Comparison of ENCODE assay signal across 16 cellular contexts in genomic region chr1:15704526-15705183, GRCh38. TPM values are rescaled to one million over a fixed set of nuclear protein-coding genes. Genes with fewer than 3 reads are reported as not detected.
DNase-seq lines count a peak whose midpoint lies in the region; ATAC-seq and TF ChIP-seq lines count a peak whose summit lies in the region.
"Had no signal": no experiment of that assay in that cellular context is flagged by ENCODE, and none has a peak within 500 bp of the region (broad histone marks: within the 10 kb centered on the region; RNA-seq: fewer than 3 reads in every experiment).

No MANE protein-coding gene starts in this region.

- H3K36me3 ChIP-seq in right atrium auricular region (no peaks in the 10 kb centered on the region), skeletal muscle satellite cell (ENCODE audit: insufficient read depth, low read length) (peaks cover 9% of the 10 kb centered on the region)

- H3K9me3 ChIP-seq in right atrium auricular region (no peaks in the 10 kb centered on the region), skeletal muscle satellite cell (replicated peaks; ENCODE audit: low read length) (no peaks in the 10 kb centered on the region)

- H3K4me1 ChIP-seq in right atrium auricular region: peaks cover 0 to 82% of the 10 kb centered on the region in 2 donors
- peaks cover 27% of the 10 kb centered on the region for H3K4me1 ChIP-seq in skeletal muscle satellite cell (ENCODE audit: control insufficient read depth, insufficient read depth, low read length)

- TF ChIP-seq CTCF in right atrium auricular region (IDR thresholded peaks at IDR 0.05): no peak

- H3K9ac ChIP-seq in skeletal muscle satellite cell (ENCODE audit: low read depth, low read length): peak overlapping the region; percentile 88

- DNase-seq in right atrium auricular region (ENCODE audit: low spot score): no peak
- no peak for DNase-seq in Right ventricle myocardium inferior (ENCODE audit: missing footprints)
- no peak for DNase-seq in stimulated activated CD8-positive, alpha-beta memory T cell treated with anti-CD3 and anti-CD28 coated beads, Interleukin-4, amount 100 ng/mL, for 48 hours
- no peak for DNase-seq in SIG-M5 (lab: John Stamatoyannopoulos, UW)
- DNase-seq: activated CD4-positive, alpha-beta T cell treated with anti-CD3 and anti-CD28 coated beads for 1 hour; activated T-cell treated with anti-CD3 and anti-CD28 coated beads, Interleukin-2, amount 50 U/mL, for 48 hours; DMS53; stimulated activated CD4-positive, alpha-beta T cell treated with anti-CD3 and anti-CD28 coated beads, Interleukin-4, amount 100 ng/mL, for 24 hours; T-cell had no signal

- H3K4me2 ChIP-seq in skeletal muscle satellite cell (ENCODE audit: low read length): peak overlapping the region; percentile 80

- H3K27ac ChIP-seq in right atrium auricular region: peak overlapping the region; percentile 80 to 88
- peak overlapping the region; percentile 71 for H3K27ac ChIP-seq in layer of hippocampus (ENCODE audit: low read depth, low read length)

- H3K27me3 ChIP-seq in right atrium auricular region (no peaks in the 10 kb centered on the region), layer of hippocampus (ENCODE audit: control insufficient read depth, insufficient read depth, low read length) (no peaks in the 10 kb centered on the region), skeletal muscle satellite cell (ENCODE audit: control insufficient read depth, insufficient read depth, low read length) (no peaks in the 10 kb centered on the region)

- ATAC-seq in Right ventricle myocardium inferior (no peak), HG03175 (IDR thresholded peaks at IDR 0.05; ENCODE audit: unreplicated experiment) (no peak), GM21360 (IDR thresholded peaks at IDR 0.05; ENCODE audit: unreplicated experiment) (no peak)
- ATAC-seq: esophagus mucosa, T-cell had no signal

- no peak overlapping the region for H3K4me3 ChIP-seq in right atrium auricular region
- H3K4me3 ChIP-seq in skeletal muscle satellite cell (ENCODE audit: low read length): no peak overlapping the region

- intact Hi-C loops in Right ventricle myocardium inferior (cut with DNase I): no loop called here

RNA-seq across cellular contexts. Expression of gene PLEKHM2, which starts 20.5 kb away (rescaled TPM):
- total RNA-seq in right atrium auricular region: 10 to 100 TPM; 53.6 to 78.1 TPM
- 91.4 TPM for total RNA-seq in Right ventricle myocardium inferior
- total RNA-seq in skeletal muscle satellite cell (2012; rRNA removed): 47.6 and 56.3 TPM in 2 replicates

RNA-seq across cellular contexts. Expression of gene SLC25A34, which starts 31.4 kb away (rescaled TPM):
- total RNA-seq in right atrium auricular region (10 to 100 TPM in 1 of 2 donors, 1 to 10 TPM in 1; 4.2 to 16.1 TPM), Right ventricle myocardium inferior (57.2 TPM)
- total RNA-seq in skeletal muscle satellite cell (2012; rRNA removed): 0.44 and 1.5 TPM in 2 replicates

RNA-seq across cellular contexts. Expression of gene TMEM82, which starts 37.6 kb away (rescaled TPM):
- total RNA-seq in right atrium auricular region (not detected), Right ventricle myocardium inferior (not detected)
- not detected in 2 replicates for total RNA-seq in skeletal muscle satellite cell (2012; rRNA removed)
- total RNA-seq: esophagus mucosa, M059J, subcutaneous adipose tissue, T-cell had no signal

RNA-seq across cellular contexts. Expression of gene FBLIM1, which starts 53.9 kb away (rescaled TPM):
- total RNA-seq in right atrium auricular region (100 to 1,000 TPM in 1 of 2 donors, 10 to 100 TPM in 1; 66.6 to 124 TPM), Right ventricle myocardium inferior (97.6 TPM)
- total RNA-seq in skeletal muscle satellite cell (2012; rRNA removed): 13.1 and 13.9 TPM in 2 replicates
